Comparison of ENCODE assay signal across 31 cellular contexts in genomic region chr5:134857401-134857800, GRCh38. TPM values are rescaled to one million over a fixed set of nuclear protein-coding genes. Genes with fewer than 3 reads are reported as not detected.
DNase-seq lines count a peak whose midpoint lies in the region; ATAC-seq, FAIRE-seq and TF ChIP-seq lines count a peak whose summit lies in the region.
"Had no signal": no experiment of that assay in that cellular context is flagged by ENCODE, and none has a peak within 500 bp of the region (broad histone marks: within the 10 kb centered on the region; RNA-seq: fewer than 3 reads in every experiment).

No MANE protein-coding gene starts in this region.

- no peaks in the 10 kb centered on the region for H3K9me3 Mint-ChIP-seq in activated T-cell treated with anti-CD3 and anti-CD28 coated beads, Interleukin-2, amount 50 U/mL, for 24 hours
- H3K9me3 Mint-ChIP-seq in stimulated activated effector memory CD8-positive, alpha-beta T cell treated with anti-CD3 and anti-CD28 coated beads, Interleukin-12 subunit alpha, Interleukin-12 subunit beta, amount 100 ng/mL, for 72 hours, result no peaks in the 10 kb centered on the region
- H3K9me3 Mint-ChIP-seq: CD14-positive monocyte; CD8-positive, alpha-beta memory T cell; H9; HFFc6 had no signal

- intact Hi-C loops in dorsolateral prefrontal cortex (cut with DNase I) (no loop called here), lower lobe of right lung (cut with DNase I) (no loop called here)

- H3K27me3 Mint-ChIP-seq in activated T-cell treated with anti-CD3 and anti-CD28 coated beads, Interleukin-2, amount 50 U/mL, for 24 hours, result no peaks in the 10 kb centered on the region

- no peaks in the 10 kb centered on the region for H3K4me1 ChIP-seq in lower lobe of right lung
- H3K4me1 ChIP-seq: BE2C, Peyer's patch had no signal

- H3K36me3 Mint-ChIP-seq in activated T-cell treated with anti-CD3 and anti-CD28 coated beads, Interleukin-2, amount 50 U/mL, for 24 hours (ENCODE audit: low read depth), result peaks cover 78% of the 10 kb centered on the region
- peaks cover 93% of the 10 kb centered on the region for H3K36me3 Mint-ChIP-seq in stimulated activated effector memory CD8-positive, alpha-beta T cell treated with anti-CD3 and anti-CD28 coated beads, Interleukin-12 subunit alpha, Interleukin-12 subunit beta, amount 100 ng/mL, for 72 hours

- TF ChIP-seq CTCF in dorsolateral prefrontal cortex (IDR thresholded peaks at IDR 0.05 in 54 of 56, conservative IDR thresholded peaks at IDR 0.05 in 2 of 56; ENCODE audit: low read depth in 1 of 56, partially characterized antibody in 56 of 56), result no peak
- TF ChIP-seq CTCF in lower lobe of right lung (IDR thresholded peaks at IDR 0.05), result no peak

- H3K27ac ChIP-seq in dorsolateral prefrontal cortex, result peak overlapping the region in 36 of 59 donors; percentile 1 to 69 (median 33)
- no peak overlapping the region for H3K27ac ChIP-seq in lower lobe of right lung
- H3K27ac ChIP-seq: GM23248, KMS-11, Peyer's patch had no signal

- H3K9me3 ChIP-seq in lower lobe of right lung, result no peaks in the 10 kb centered on the region
- H3K9me3 ChIP-seq: BE2C, Peyer's patch had no signal

- no peak for ATAC-seq in stimulated activated effector memory CD8-positive, alpha-beta T cell treated with anti-CD3 and anti-CD28 coated beads, Interleukin-12 subunit alpha, Interleukin-12 subunit beta, amount 100 ng/mL, for 72 hours
- no peak for ATAC-seq in lower lobe of right lung

- peaks cover 84% of the 10 kb centered on the region for H3K36me3 ChIP-seq in lower lobe of right lung

- H3K27me3 ChIP-seq in dorsolateral prefrontal cortex (no peaks in the 10 kb centered on the region), lower lobe of right lung (ENCODE audit: low read depth) (no peaks in the 10 kb centered on the region)
- H3K27me3 ChIP-seq: BE2C, Peyer's patch had no signal

- no peak overlapping the region for H3K4me3 Mint-ChIP-seq in activated T-cell treated with anti-CD3 and anti-CD28 coated beads, Interleukin-2, amount 50 U/mL, for 24 hours
- H3K4me3 Mint-ChIP-seq in stimulated activated effector memory CD8-positive, alpha-beta T cell treated with anti-CD3 and anti-CD28 coated beads, Interleukin-12 subunit alpha, Interleukin-12 subunit beta, amount 100 ng/mL, for 72 hours, result no peak overlapping the region
- H3K4me3 Mint-ChIP-seq: CD14-positive monocyte; CD8-positive, alpha-beta memory T cell; H9; HFFc6 had no signal

- no peak for TF ChIP-seq POLR2A in GM12892 (IDR thresholded peaks at IDR 0.05; ENCODE audit: low read depth, low read length)

- H3K4me3 ChIP-seq in dorsolateral prefrontal cortex (peak overlapping the region in 12 of 59 donors; percentile 2 to 30 (median 13)), lower lobe of right lung (no peak overlapping the region)
- H3K4me3 ChIP-seq: GM23248, Peyer's patch had no signal

- peak overlapping the region; percentile 10 for H3K27ac Mint-ChIP-seq in activated T-cell treated with anti-CD3 and anti-CD28 coated beads, Interleukin-2, amount 50 U/mL, for 24 hours
- peak overlapping the region; percentile 26 for H3K27ac Mint-ChIP-seq in stimulated activated effector memory CD8-positive, alpha-beta T cell treated with anti-CD3 and anti-CD28 coated beads, Interleukin-12 subunit alpha, Interleukin-12 subunit beta, amount 100 ng/mL, for 72 hours
- H3K27ac Mint-ChIP-seq: H9, HFFc6 had no signal

- H3K4me1 Mint-ChIP-seq in activated T-cell treated with anti-CD3 and anti-CD28 coated beads, Interleukin-2, amount 50 U/mL, for 24 hours (ENCODE audit: low read depth), result peaks cover 20% of the 10 kb centered on the region
- peaks cover 7% of the 10 kb centered on the region for H3K4me1 Mint-ChIP-seq in stimulated activated effector memory CD8-positive, alpha-beta T cell treated with anti-CD3 and anti-CD28 coated beads, Interleukin-12 subunit alpha, Interleukin-12 subunit beta, amount 100 ng/mL, for 72 hours
- H3K4me1 Mint-ChIP-seq: CD14-positive monocyte, H9 had no signal

- DNase-seq in activated T-cell treated with anti-CD3 and anti-CD28 coated beads, Interleukin-2, amount 50 U/mL, for 24 hours, result no peak
- DNase-seq in activated T-cell treated with anti-CD3 and anti-CD28 coated beads, Interleukin-2, amount 50 U/mL, for 1 hour, result no peak
- no peak for DNase-seq in GM12892 (ENCODE audit: insufficient read length)
- DNase-seq in dorsolateral prefrontal cortex, result no peak
- DNase-seq in stimulated activated effector memory CD8-positive, alpha-beta T cell treated with anti-CD3 and anti-CD28 coated beads, Interleukin-12 subunit alpha, Interleukin-12 subunit beta, amount 100 ng/mL, for 72 hours (ENCODE audit: low spot score in 2 of 2), result no peak
- no peak for DNase-seq in lower lobe of right lung
- DNase-seq in HK-2 (ENCODE audit: unreplicated experiment), result no peak
- no peak for DNase-seq in NCI-H1930 (lab: John Stamatoyannopoulos, UW)
- DNase-seq: 8988T; ACHN; BE2C; CD8-positive, alpha-beta memory T cell; DMS 273 treated with DMSO at 0.1 percent for 48 hours; DMS79; EL; GM23248; H9; HFFc6; IMR-90; MM.1S; NCI-H1694; NCI-H2081; NCI-H2171; NCI-H226; NCI-H510A; NCI-H69; Peyer's patch; SHP77 treated with DMSO at 0.1 percent for 48 hours had no signal

- peak; percentile 81 for FAIRE-seq in GM12892 (lab: Jason Lieb, UNC)
- FAIRE-seq: GM18507 had no signal

RNA-seq across cellular contexts. Expression of gene C5orf24, which starts 11.6 kb away (rescaled TPM):
- 20.3 TPM for polyA plus RNA-seq in GM12892 (2012; ENCODE audit: missing spikeins)
- total RNA-seq in dorsolateral prefrontal cortex (10 to 100 TPM; 38.2 to 79.3 (median 56.7) TPM), lower lobe of right lung (47.9 TPM)

RNA-seq across cellular contexts. Expression of gene TXNDC15, which starts 16.8 kb away (rescaled TPM):
- polyA plus RNA-seq in GM12892 (2012; ENCODE audit: missing spikeins), result 27.1 TPM
- total RNA-seq in dorsolateral prefrontal cortex, result 10 to 100 TPM; 37.3 to 84.2 (median 60.4) TPM
- total RNA-seq in lower lobe of right lung, result 56.8 TPM

RNA-seq across cellular contexts. Expression of gene PCBD2, which starts 47.5 kb away (rescaled TPM):
- polyA plus RNA-seq in GM12892 (2012; ENCODE audit: missing spikeins), result 4.7 TPM
- total RNA-seq in dorsolateral prefrontal cortex (10 to 100 TPM in 53 of 120 experiments, 1 to 10 TPM in 67; 5.3 to 19.3 (median 9.8) TPM), lower lobe of right lung (13.1 TPM)
